8 cellular contexts compared by ENCODE assay signal in genomic region chr12:114682101-114682919, GRCh38. TPM values are rescaled to one million over a fixed set of nuclear protein-coding genes. Genes with fewer than 3 reads are reported as not detected.
DNase-seq lines count a peak whose midpoint lies in the region; ATAC-seq and TF ChIP-seq lines count a peak whose summit lies in the region.
"Had no signal": no experiment of that assay in that cellular context is flagged by ENCODE, and none has a peak within 500 bp of the region (broad histone marks: within the 10 kb centered on the region; RNA-seq: fewer than 3 reads in every experiment).

No MANE protein-coding gene starts in this region.

- H3K9me2 ChIP-seq in HCT116 (ENCODE audit: insufficient read depth), result no peaks in the 10 kb centered on the region

- TF ChIP-seq POLR2A in HCT116 (IDR thresholded peaks at IDR 0.05; ENCODE audit: borderline replicate concordance, extremely low read depth, insufficient read depth, insufficient read length), result no peak

- BruUV-seq in HCT116 (replicated peaks; lab: Mats Ljungman, UMichigan), result no TSS peak

- DNase-seq in HCT116 (ENCODE audit: low read depth, low spot score), result no peak
- DNase-seq in WTC11 (ENCODE audit: low spot score), result no peak
- no peak for DNase-seq in SIG-M5 treated with dmso at 0.1 percent for 504 hours (lab: John Stamatoyannopoulos, UW; ENCODE audit: unreplicated experiment)
- no peak for DNase-seq in activated CD4-positive, alpha-beta T cell treated with anti-CD3 and anti-CD28 coated beads for 4 hours

- H3K4me3 ChIP-seq in HCT116 (replicated peaks in 1 of 2; ENCODE audit: low read depth in 1 of 2, low read length in 2 of 2) (peak overlapping the region; percentile 74 to 81), iPS-20b (ENCODE audit: low read length) (peak overlapping the region; percentile 45), skin epidermis (peak overlapping the region; percentile 43 to 60 (median 48))

- peaks cover 16% of the 10 kb centered on the region for H3K79me2 ChIP-seq in HCT116 (ENCODE audit: insufficient read depth, low read length)

- H3K27ac ChIP-seq in HCT116 (ENCODE audit: low read depth, low read length) (peak overlapping the region; percentile 89; the same call in 1 of the 2 replicates), iPS-20b (ENCODE audit: low read length) (no peak overlapping the region), skin epidermis (peak overlapping the region in 17 of 21 experiments; percentile 23 to 91 (median 83))

- no peak for ATAC-seq in HCT116
- no peak for ATAC-seq in WTC11
- no peak for ATAC-seq in HG02571 (IDR thresholded peaks at IDR 0.05; ENCODE audit: unreplicated experiment)
- ATAC-seq: stimulated activated effector memory CD8-positive, alpha-beta T cell treated with anti-CD3 and anti-CD28 coated beads, Interleukin-12 subunit alpha, Interleukin-12 subunit beta, amount 100 ng/mL, for 72 hours had no signal

- H3K27me3 ChIP-seq in HCT116 (ENCODE audit: insufficient read depth, low read length) (no peaks in the 10 kb centered on the region), iPS-20b (ENCODE audit: insufficient read depth, low read length) (peaks cover 97% of the 10 kb centered on the region)

- TF ChIP-seq RAD21 in HCT116 (IDR thresholded peaks at IDR 0.05; ENCODE audit: low read depth), result no peak

- peak overlapping the region; percentile 97 for H3K4me2 ChIP-seq in HCT116 (ENCODE audit: low read length)

- H4K20me1 ChIP-seq in HCT116 (ENCODE audit: insufficient read depth), result no peaks in the 10 kb centered on the region

- TF ChIP-seq CTCF in HCT116 (IDR thresholded peaks at IDR 0.05 in 2 of 3, conservative IDR thresholded peaks at IDR 0.05 in 1 of 3; ENCODE audit: borderline replicate concordance in 1 of 3, insufficient read depth in 1 of 3, low read depth in 2 of 3, low read length in 2 of 3) (no peak), WTC11 (IDR thresholded peaks at IDR 0.05) (no peak)

- RAD21 ChIA-PET in HCT116 (lab: Charles Lee; ENCODE audit: low non-redundant PET in 1 of 2, low total read pairs in 2 of 2, uncharacterized antibody in 2 of 2, unreplicated experiment in 2 of 2), result no interaction called here

- H3K9ac ChIP-seq in HCT116 (ENCODE audit: low read length), result peak overlapping the region; percentile 83
- H3K9ac ChIP-seq in iPS-20b (ENCODE audit: low read depth, low read length), result no peak overlapping the region

- no peaks in the 10 kb centered on the region for H3K9me3 ChIP-seq in HCT116 (ENCODE audit: control insufficient read depth in 1 of 2, insufficient read depth in 1 of 2, low read depth in 1 of 2, low read length in 2 of 2)
- no peaks in the 10 kb centered on the region for H3K9me3 ChIP-seq in iPS-20b (ENCODE audit: insufficient read depth, low read depth, low read length)

- peak overlapping the region; percentile 40 for H2AFZ ChIP-seq in HCT116 (ENCODE audit: low read depth, low read length, poor library complexity, severe bottlenecking)

- CTCF ChIA-PET in HCT116 (lab: Charles Lee), result no interaction called here
- CTCF ChIA-PET in WTC11 (lab: Charles Lee), result interaction anchor here (0.7 to 2.0 kb wide), 2 partner anchors 16 to 25 kb away, joined by 3 to 7 read pairs; no protein-coding TSS in a partner anchor

- no peaks in the 10 kb centered on the region for H3K9me3 Mint-ChIP-seq in WTC11
- H3K9me3 Mint-ChIP-seq: stimulated activated effector memory CD8-positive, alpha-beta T cell treated with anti-CD3 and anti-CD28 coated beads, Interleukin-12 subunit alpha, Interleukin-12 subunit beta, amount 100 ng/mL, for 72 hours had no signal

- POLR2A ChIA-PET in HCT116 (lab: Charles Lee) (no interaction called here), WTC11 (lab: Charles Lee) (no interaction called here)

- peak overlapping the region; percentile 81 for H3K4me3 Mint-ChIP-seq in WTC11

- no peak overlapping the region for H3K27ac Mint-ChIP-seq in WTC11
- H3K27ac Mint-ChIP-seq: stimulated activated effector memory CD8-positive, alpha-beta T cell treated with anti-CD3 and anti-CD28 coated beads, Interleukin-12 subunit alpha, Interleukin-12 subunit beta, amount 100 ng/mL, for 72 hours had no signal

- H3K4me1 ChIP-seq in HCT116 (ENCODE audit: control insufficient read depth in 1 of 2, insufficient read depth in 2 of 2, low read length in 2 of 2), result peaks cover 6 to 23% of the 10 kb centered on the region in 2 experiments
- H3K4me1 ChIP-seq in iPS-20b (ENCODE audit: insufficient read depth, low read length), result peaks cover 23% of the 10 kb centered on the region

- peaks cover 98% of the 10 kb centered on the region for H3K27me3 Mint-ChIP-seq in WTC11 (ENCODE audit: low read depth)

- intact Hi-C loops in HCT116 (cut with micrococcal nuclease), result loop anchor here (5.0 to 10.0 kb wide), 4 partner anchors 252 to 1090 kb away; no protein-coding TSS in a partner anchor

- H3K36me3 ChIP-seq in HCT116 (ENCODE audit: control insufficient read depth in 1 of 2, insufficient read depth in 2 of 2, low read length in 2 of 2), result peaks cover 0 to 4% of the 10 kb centered on the region in 2 experiments; a peak in 1 of 4 replicates
- H3K36me3 ChIP-seq in iPS-20b (ENCODE audit: insufficient read depth, low read depth, low read length), result no peaks in the 10 kb centered on the region

- H3K4me1 Mint-ChIP-seq in WTC11, result peaks cover 88% of the 10 kb centered on the region

- H3K36me3 Mint-ChIP-seq in WTC11, result no peaks in the 10 kb centered on the region

TF ChIP-seq in HCT116, 20 proteins besides CTCF, POLR2A, EP300 and RAD21:
- TF ChIP-seq ATF3 (IDR thresholded peaks at IDR 0.05) (no peak), ZFX (IDR thresholded peaks at IDR 0.05) (no peak), EGR1 (IDR thresholded peaks at IDR 0.05; ENCODE audit: low read depth) (no peak), POLR2AphosphoS5 (IDR thresholded peaks at IDR 0.05; ENCODE audit: low read depth, low read length) (no peak), EZH2phosphoT487 (IDR thresholded peaks at IDR 0.05; ENCODE audit: borderline replicate concordance) (no peak), JUND (IDR thresholded peaks at IDR 0.05) (no peak), CBX3 (IDR thresholded peaks at IDR 0.05; ENCODE audit: low read depth) (no peak), ZNF274 (IDR thresholded peaks at IDR 0.05; ENCODE audit: low read depth, low read length) (no peak)

TF ChIP-seq in WTC11, 78 proteins besides CTCF, POLR2A, EP300 and RAD21:
- no peak for TF ChIP-seq E2F5 (CRISPR knock-in tag; IDR thresholded peaks at IDR 0.05)

RNA-seq across cellular contexts. Expression of gene TBX3, which starts 1.7 kb away (rescaled TPM):
- total RNA-seq in HCT116 (2021; ENCODE audit: unreplicated experiment) (12.8 TPM), WTC11 (2021) (0.89 to 2.2 TPM (median 0.92 TPM) in 3 replicates)
- 2.1 TPM in 2 replicates for polyA plus RNA-seq in HCT116 (2012)
